Comparison of ENCODE assay signal across 1 cellular context in genomic region chr17:4407216-4407615, GRCh38.
TF ChIP-seq lines count a peak whose summit lies in the region.

No MANE protein-coding gene starts in this region.

TF ChIP-seq in GM23338, 12 proteins besides CTCF, POLR2A, EP300 and RAD21 (continued from another document):
- TF ChIP-seq REST (IDR thresholded peaks at IDR 0.05; ENCODE audit: unreplicated experiment) (no peak), EZH2phosphoT487 (IDR thresholded peaks at IDR 0.05; ENCODE audit: unreplicated experiment) (no peak), ZNF462 (CRISPR knock-in tag; IDR thresholded peaks at IDR 0.05) (no peak)
